In the genomic region with DNA sequence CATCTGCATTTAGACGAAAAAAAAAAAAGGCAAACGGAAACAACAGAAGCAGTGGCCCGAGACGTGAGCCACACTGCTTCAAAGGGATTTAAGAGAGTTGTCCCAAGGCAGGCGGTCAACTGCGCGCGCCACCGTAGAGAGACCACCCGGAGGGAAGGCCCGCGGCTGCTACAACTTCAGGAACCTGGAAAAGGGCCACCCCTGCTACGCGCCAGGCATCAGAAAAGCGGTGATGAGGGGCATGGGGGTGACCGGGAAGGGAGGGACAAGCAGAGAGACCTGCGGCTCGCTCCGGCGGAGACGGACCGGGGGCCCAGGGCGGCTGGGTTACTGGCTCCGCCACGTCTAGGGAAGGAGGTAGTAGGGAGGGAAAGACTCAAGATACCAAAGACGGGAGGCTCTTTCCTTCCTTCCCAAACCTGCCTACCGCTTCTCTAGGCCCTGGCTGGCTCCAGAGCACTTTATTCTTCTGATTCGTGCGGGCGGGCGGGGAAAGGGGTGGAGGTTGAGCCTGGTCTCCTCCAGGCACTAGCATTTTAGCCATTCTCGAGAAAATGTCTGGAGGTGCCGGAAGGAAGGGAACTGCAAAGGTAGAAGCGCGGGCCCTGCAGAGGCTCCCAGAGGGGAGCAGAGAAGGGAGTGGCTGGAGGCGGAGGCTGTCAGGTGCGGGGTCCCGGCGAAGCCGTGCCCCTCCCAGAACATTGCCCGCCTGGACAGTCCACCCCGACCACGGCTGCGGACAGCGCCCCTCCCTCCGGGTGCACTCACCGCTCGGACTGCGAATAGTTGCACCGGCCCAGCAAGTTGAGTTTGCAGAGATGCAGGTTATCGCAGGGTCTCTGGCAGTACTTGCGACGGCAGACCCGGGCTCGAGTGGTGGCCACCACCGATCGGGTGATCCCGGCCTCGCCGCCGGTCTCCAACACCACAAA, we compare ENCODE assay signal across 1 cellular context.
TF ChIP-seq lines count a peak whose summit lies in the region.

No MANE protein-coding gene starts in this region.

TF ChIP-seq in GM12878, 131 proteins besides CTCF, POLR2A, EP300 and RAD21 (continued from another document):
- TF ChIP-seq, protein P1, sequence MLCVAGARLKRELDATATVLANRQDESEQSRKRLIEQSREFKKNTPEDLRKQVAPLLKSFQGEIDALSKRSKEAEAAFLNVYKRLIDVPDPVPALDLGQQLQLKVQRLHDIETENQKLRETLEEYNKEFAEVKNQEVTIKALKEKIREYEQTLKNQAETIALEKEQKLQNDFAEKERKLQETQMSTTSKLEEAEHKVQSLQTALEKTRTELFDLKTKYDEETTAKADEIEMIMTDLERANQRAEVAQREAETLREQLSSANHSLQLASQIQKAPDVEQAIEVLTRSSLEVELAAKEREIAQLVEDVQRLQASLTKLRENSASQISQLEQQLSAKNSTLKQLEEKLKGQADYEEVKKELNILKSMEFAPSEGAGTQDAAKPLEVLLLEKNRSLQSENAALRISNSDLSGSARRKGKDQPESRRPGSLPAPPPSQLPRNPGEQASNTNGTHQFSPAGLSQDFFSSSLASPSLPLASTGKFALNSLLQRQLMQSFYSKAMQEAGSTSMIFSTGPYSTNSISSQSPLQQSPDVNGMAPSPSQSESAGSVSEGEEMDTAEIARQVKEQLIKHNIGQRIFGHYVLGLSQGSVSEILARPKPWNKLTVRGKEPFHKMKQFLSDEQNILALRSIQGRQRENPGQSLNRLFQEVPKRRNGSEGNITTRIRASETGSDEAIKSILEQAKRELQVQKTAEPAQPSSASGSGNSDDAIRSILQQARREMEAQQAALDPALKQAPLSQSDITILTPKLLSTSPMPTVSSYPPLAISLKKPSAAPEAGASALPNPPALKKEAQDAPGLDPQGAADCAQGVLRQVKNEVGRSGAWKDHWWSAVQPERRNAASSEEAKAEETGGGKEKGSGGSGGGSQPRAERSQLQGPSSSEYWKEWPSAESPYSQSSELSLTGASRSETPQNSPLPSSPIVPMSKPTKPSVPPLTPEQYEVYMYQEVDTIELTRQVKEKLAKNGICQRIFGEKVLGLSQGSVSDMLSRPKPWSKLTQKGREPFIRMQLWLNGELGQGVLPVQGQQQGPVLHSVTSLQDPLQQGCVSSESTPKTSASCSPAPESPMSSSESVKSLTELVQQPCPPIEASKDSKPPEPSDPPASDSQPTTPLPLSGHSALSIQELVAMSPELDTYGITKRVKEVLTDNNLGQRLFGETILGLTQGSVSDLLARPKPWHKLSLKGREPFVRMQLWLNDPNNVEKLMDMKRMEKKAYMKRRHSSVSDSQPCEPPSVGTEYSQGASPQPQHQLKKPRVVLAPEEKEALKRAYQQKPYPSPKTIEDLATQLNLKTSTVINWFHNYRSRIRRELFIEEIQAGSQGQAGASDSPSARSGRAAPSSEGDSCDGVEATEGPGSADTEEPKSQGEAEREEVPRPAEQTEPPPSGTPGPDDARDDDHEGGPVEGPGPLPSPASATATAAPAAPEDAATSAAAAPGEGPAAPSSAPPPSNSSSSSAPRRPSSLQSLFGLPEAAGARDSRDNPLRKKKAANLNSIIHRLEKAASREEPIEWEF (IDR thresholded peaks at IDR 0.05; ENCODE audit: insufficient replicate concordance, low read depth, low read length) = no peak
- TF ChIP-seq RUNX3 (IDR thresholded peaks at IDR 0.05; ENCODE audit: low read length) (peak; percentile 13; the same call in 1 of the 2 replicates), RCOR1 (conservative IDR thresholded peaks at IDR 0.05; ENCODE audit: low read depth, low read length) (no peak), STAT1 (conservative IDR thresholded peaks at IDR 0.05) (no peak), BACH1 (IDR thresholded peaks at IDR 0.05; ENCODE audit: borderline replicate concordance) (no peak), ZNF384 (IDR thresholded peaks at IDR 0.05; ENCODE audit: borderline replicate concordance, low read depth, low read length) (peak; percentile 59; the same call in 1 of the 2 replicates), MYC (IDR thresholded peaks at IDR 0.05; ENCODE audit: insufficient read depth, insufficient read length, insufficient replicate concordance, low read length, severe bottlenecking) (peak; percentile 41), MYB (IDR thresholded peaks at IDR 0.05; ENCODE audit: borderline replicate concordance, low read depth, low read length) (no peak), TAF1 (IDR thresholded peaks at IDR 0.05; ENCODE audit: borderline replicate concordance, low read depth, low read length) (peak; percentile 45; the same call in 1 of the 2 replicates)
TF ChIP-seq in GM12878: peak in this region for 4.
